ENCODE assay signal across 20 cellular contexts in the genomic region with DNA sequence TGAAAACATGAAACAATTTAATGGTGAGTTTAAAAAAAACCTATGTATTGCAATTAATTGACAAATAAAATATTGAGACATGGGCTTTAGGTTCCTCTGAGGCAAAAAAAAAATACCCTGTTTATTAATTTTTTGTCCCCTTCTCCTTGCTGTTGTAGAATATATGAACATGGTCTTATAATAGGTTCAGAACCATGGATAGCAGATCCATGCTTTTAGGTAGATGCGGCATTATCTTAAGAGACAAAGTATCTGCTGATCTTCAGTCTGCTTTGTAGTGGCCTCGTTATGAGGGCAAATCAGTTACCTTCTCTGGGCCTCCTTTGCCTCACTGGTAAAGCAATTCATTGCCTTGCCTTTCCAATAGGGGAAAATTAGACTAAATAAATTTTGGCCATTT.
"Had no signal": no experiment of that assay in that cellular context is flagged by ENCODE, and none has a peak within 500 bp of the region (broad histone marks: within the 10 kb centered on the region; RNA-seq: fewer than 3 reads in every experiment).

No MANE protein-coding gene starts in this region.

- H3K27ac ChIP-seq: heart left ventricle, prostate gland had no signal

- H3K4me3 ChIP-seq: heart left ventricle, lung, prostate gland had no signal

- H3K27ac Mint-ChIP-seq: activated naive CD8-positive, alpha-beta T cell treated with anti-CD3 and anti-CD28 coated beads, Interleukin-2, amount 50 U/mL, for 24 hours; activated T-helper 1 cell treated with anti-CD3 and anti-CD28 coated beads, Interleukin-12 subunit alpha, Interleukin-12 subunit beta, Interleukin-2, Interleukin-4 antibody, amounts not matched to agents 30 ng/mL and 10 ng/mL and 1 ng/mL, durations not matched to agents 14 hours and 24 hours and 36 hours; natural killer cell; T-helper 1 cell treated with Interleukin-12 subunit alpha and Interleukin-12 subunit beta and Interleukin-4 antibody, amounts not matched to agents 30 μg/mL and 1 μg/mL, for 36 hours; WTC11 had no signal

- H3K4me1 Mint-ChIP-seq: activated naive CD8-positive, alpha-beta T cell treated with anti-CD3 and anti-CD28 coated beads, Interleukin-2, amount 50 U/mL, for 24 hours; central memory CD8-positive, alpha-beta T cell; natural killer cell; WTC11 had no signal

- H3K9me3 Mint-ChIP-seq: activated T-helper 1 cell treated with anti-CD3 and anti-CD28 coated beads, Interleukin-12 subunit alpha, Interleukin-12 subunit beta, Interleukin-2, Interleukin-4 antibody, amounts not matched to agents 30 ng/mL and 10 ng/mL and 1 ng/mL, durations not matched to agents 14 hours and 24 hours and 36 hours; T-helper 1 cell treated with Interleukin-12 subunit alpha and Interleukin-12 subunit beta and Interleukin-4 antibody, amounts not matched to agents 30 μg/mL and 1 μg/mL, for 36 hours had no signal

- H3K9me3 ChIP-seq: heart left ventricle, prostate gland had no signal

- DNase-seq: activated CD4-positive, alpha-beta T cell treated with anti-CD3 and anti-CD28 coated beads for 48 hours; activated naive CD4-positive, alpha-beta T cell treated with Interleukin-2 at 50 U/mL for 16 hours; activated naive CD8-positive, alpha-beta T cell treated with anti-CD3 and anti-CD28 coated beads, Interleukin-2, amount 50 U/mL, for 24 hours; cortex of kidney; effector CD8-positive, alpha-beta T cell; heart left ventricle; natural killer cell; occipital lobe; stimulated activated CD4-positive, alpha-beta T cell treated with anti-CD3 and anti-CD28 coated beads, Interleukin-2, amount 100 ng/mL, for 24 hours; stimulated activated naive CD4-positive, alpha-beta T cell; substantia nigra had no signal

- FAIRE-seq: astrocyte, frontal cortex had no signal

- H3K4me1 ChIP-seq: heart left ventricle, prostate gland had no signal

- H3K36me3 ChIP-seq: heart left ventricle, prostate gland had no signal

- H3K4me3 Mint-ChIP-seq: activated naive CD8-positive, alpha-beta T cell treated with anti-CD3 and anti-CD28 coated beads, Interleukin-2, amount 50 U/mL, for 24 hours; activated T-helper 1 cell treated with anti-CD3 and anti-CD28 coated beads, Interleukin-12 subunit alpha, Interleukin-12 subunit beta, Interleukin-2, Interleukin-4 antibody, amounts not matched to agents 30 ng/mL and 10 ng/mL and 1 ng/mL, durations not matched to agents 14 hours and 24 hours and 36 hours; central memory CD8-positive, alpha-beta T cell; natural killer cell; T-helper 1 cell treated with Interleukin-12 subunit alpha and Interleukin-12 subunit beta and Interleukin-4 antibody, amounts not matched to agents 30 μg/mL and 1 μg/mL, for 36 hours; WTC11 had no signal

- H3K36me3 Mint-ChIP-seq: natural killer cell, WTC11 had no signal

- H3K27me3 ChIP-seq: heart left ventricle had no signal

- H3K27me3 Mint-ChIP-seq: activated naive CD8-positive, alpha-beta T cell treated with anti-CD3 and anti-CD28 coated beads, Interleukin-2, amount 50 U/mL, for 24 hours; central memory CD8-positive, alpha-beta T cell had no signal

- ATAC-seq: activated naive CD8-positive, alpha-beta T cell treated with anti-CD3 and anti-CD28 coated beads, Interleukin-2, amount 50 U/mL, for 24 hours; heart left ventricle; natural killer cell; sciatic nerve; WTC11 had no signal
